8 cellular contexts compared by ENCODE assay signal in genomic region chr9:136539427-136540412, GRCh38. TPM values are rescaled to one million over a fixed set of nuclear protein-coding genes. Genes with fewer than 3 reads are reported as not detected.
DNase-seq lines count a peak whose midpoint lies in the region; ATAC-seq and TF ChIP-seq lines count a peak whose summit lies in the region.

No MANE protein-coding gene starts in this region.

- peaks cover 69 to 79% of the 10 kb centered on the region in 2 donors for H3K4me1 Mint-ChIP-seq in immature natural killer cell

- H3K4me3 Mint-ChIP-seq in immature natural killer cell, result peak overlapping the region; percentile 85 to 99 (median 91)

- peak overlapping the region; percentile 94 to 100 (median 100) for H3K27ac Mint-ChIP-seq in immature natural killer cell

- peak; percentile 92 for DNase-seq in GM12865 (ENCODE audit: low read depth)
- DNase-seq in T-helper 2 cell, result peak; percentile 61 to 93 (median 79)
- DNase-seq in amygdala (lab: John Stamatoyannopoulos, UW), result peak in 34 of 56 donors; percentile 21 to 74 (median 42)
- DNase-seq in immature natural killer cell, result peak; percentile 58 to 68 (median 64)
- DNase-seq in stimulated activated CD4-positive, alpha-beta T cell treated with anti-CD3 and anti-CD28 coated beads, Interleukin-15, amount 100 ng/mL, for 48 hours (ENCODE audit: low read depth in 2 of 2), result peak; percentile 95
- no peak for DNase-seq in GOT3 (lab: John Stamatoyannopoulos, UW)

- H3K9me3 Mint-ChIP-seq in immature natural killer cell, result no peaks in the 10 kb centered on the region

- peaks cover 12 to 14% (median 14%) of the 10 kb centered on the region in 3 donors for H3K27me3 Mint-ChIP-seq in immature natural killer cell (ENCODE audit: low read depth in 3 of 3)

- peaks cover 0 to 9% (median 4%) of the 10 kb centered on the region in 3 donors for H3K36me3 Mint-ChIP-seq in immature natural killer cell

- peak overlapping the region; percentile 17 for H3K4me3 ChIP-seq in GM12865 (ENCODE audit: low read depth, low read length)

- no peak for TF ChIP-seq CTCF in GM12865 (IDR thresholded peaks at IDR 0.05; ENCODE audit: insufficient read depth, low read depth, low read length, missing control alignments)

- ATAC-seq in HG03066 (IDR thresholded peaks at IDR 0.05; ENCODE audit: low read depth, unreplicated experiment) (peak; percentile 49), GM19035 (IDR thresholded peaks at IDR 0.05; ENCODE audit: unreplicated experiment) (no peak)

RNA-seq across cellular contexts. Expression of gene NOTCH1, which starts 6.1 kb away (rescaled TPM):
- polyA plus RNA-seq in immature natural killer cell, result 10 to 100 TPM in 1 of 3 donors, 1 to 10 TPM in 1, under 1 TPM in 1; 0.98 to 22.8 (median 4.3) TPM

RNA-seq across cellular contexts. Expression of gene SEC16A, which starts 56.9 kb away (rescaled TPM):
- 10 to 100 TPM in 2 of 3 donors, 1 to 10 TPM in 1; 3.9 to 46.0 (median 15.9) TPM for polyA plus RNA-seq in immature natural killer cell
